18 cellular contexts compared by ENCODE assay signal in genomic region chr4:40934671-40935070, GRCh38.
A peak's percentile ranks its signal among the peaks of the same experiment; 100 is the strongest.
DNase-seq lines count a peak whose midpoint lies in the region; ATAC-seq, FAIRE-seq and TF ChIP-seq lines count a peak whose summit lies in the region.
"Had no signal": no experiment of that assay in that cellular context is flagged by ENCODE, and none has a peak within 500 bp of the region (broad histone marks: within the 10 kb centered on the region; RNA-seq: fewer than 3 reads in every experiment).

No MANE protein-coding gene starts in this region.

- H2BK120ac ChIP-seq in H1 (replicated peaks; ENCODE audit: low read depth, low read length), result no peak overlapping the region

- no peak overlapping the region for H3K18ac ChIP-seq in H1 (ENCODE audit: extremely low read depth, low read length)

- TF ChIP-seq CTCF in H1 (IDR thresholded peaks at IDR 0.05; ENCODE audit: control extremely low read depth in 1 of 3, insufficient read depth in 1 of 3, low read depth in 1 of 3, low read length in 3 of 3) (no peak), mammary epithelial cell (conservative IDR thresholded peaks at IDR 0.05 in 1 of 2, IDR thresholded peaks at IDR 0.05 in 1 of 2; ENCODE audit: extremely low read depth in 1 of 2, insufficient read depth in 1 of 2, low read depth in 1 of 2, low read length in 2 of 2) (no peak), GM10248 (IDR thresholded peaks at IDR 0.05; ENCODE audit: control extremely low read depth, extremely low read depth, low read depth, missing control alignments) (no peak)

- no peak overlapping the region for H4K5ac ChIP-seq in H1 (ENCODE audit: insufficient read length, low read depth, low read length)

- intact Hi-C loops in mammary epithelial cell (cut with micrococcal nuclease) (no loop called here), cardiac septum (cut with DNase I) (loop anchor here (5.0 kb wide), 2 partner anchors 38 to 208 kb away; no protein-coding TSS in a partner anchor)

- H3K56ac ChIP-seq in H1 (replicated peaks; ENCODE audit: insufficient read length, low read depth, low read length), result no peak overlapping the region

- no peak overlapping the region for H2BK15ac ChIP-seq in H1 (ENCODE audit: low read length)

- FAIRE-seq in H1 (lab: Jason Lieb, UNC), result peak; percentile 93
- FAIRE-seq: GM12878 had no signal

- H3K27me3 ChIP-seq in NT2/D1 (ENCODE audit: insufficient read depth, insufficient read length), result no peaks in the 10 kb centered on the region
- H3K27me3 ChIP-seq in H1 (replicated peaks in 1 of 4; ENCODE audit: control insufficient read depth in 3 of 4, extremely low read depth in 1 of 4, insufficient read depth in 3 of 4, low read length in 3 of 4), result no peaks in the 10 kb centered on the region
- no peaks in the 10 kb centered on the region for H3K27me3 ChIP-seq in mammary epithelial cell (ENCODE audit: insufficient read depth, low read length)
- H3K27me3 ChIP-seq: SJSA1 had no signal

- H2AFZ ChIP-seq in H1 (ENCODE audit: low read length) (no peak overlapping the region), mammary epithelial cell (ENCODE audit: low read depth, low read length) (no peak overlapping the region)

- peak overlapping the region; percentile 41 to 60; a peak in 3 of 4 replicates for H3K4me2 ChIP-seq in H1 (ENCODE audit: insufficient read depth in 1 of 2, low read depth in 2 of 2, low read length in 2 of 2)
- no peak overlapping the region for H3K4me2 ChIP-seq in mammary epithelial cell (ENCODE audit: insufficient read depth, low read depth, low read length)

- dilution Hi-C loops in mammary epithelial cell (cut with HindIII; ENCODE audit: low sequenced_read_pairs), result no loop called here

- no peak for TF ChIP-seq POLR2A in H1 (IDR thresholded peaks at IDR 0.05; ENCODE audit: control extremely low read depth in 1 of 2, low read depth in 2 of 2, low read length in 2 of 2)

- no peak overlapping the region for H4K8ac ChIP-seq in H1 (ENCODE audit: extremely low read depth, insufficient read depth, low read length)

- no peak for TF ChIP-seq EP300 in H1 (IDR thresholded peaks at IDR 0.05; ENCODE audit: borderline replicate concordance in 1 of 2, low read depth in 2 of 2, low read length in 2 of 2)

- ATAC-seq in HG02588 (IDR thresholded peaks at IDR 0.05; ENCODE audit: unreplicated experiment), result no peak
- ATAC-seq: GM12878, Right ventricle myocardium inferior had no signal

- H4K20me1 ChIP-seq in H1 (replicated peaks in 1 of 2; ENCODE audit: control insufficient read depth in 1 of 2, insufficient read depth in 2 of 2, low read length in 2 of 2), result no peaks in the 10 kb centered on the region
- H4K20me1 ChIP-seq in mammary epithelial cell (ENCODE audit: insufficient read depth, low read length), result no peaks in the 10 kb centered on the region

- CTCF ChIA-PET in H1 (lab: Charles Lee; ENCODE audit: partially characterized antibody) (interaction anchor here (0.9 to 4.2 kb wide), 3 partner anchors 11 to 42 kb away, joined by 3 to 48 read pairs (median 4); no protein-coding TSS in a partner anchor), mammary epithelial cell (lab: Charles Lee; ENCODE audit: low non-redundant PET) (no interaction called here), GM10248 (lab: Yijun Ruan, JAX) (interaction anchor here (10.1 kb wide), 1 partner anchor 10 kb away, joined by 97 read pairs; no protein-coding TSS in a partner anchor)

- peaks cover 6% of the 10 kb centered on the region for H3K36me3 ChIP-seq in NT2/D1 (ENCODE audit: insufficient read depth, insufficient read length, low read length)
- H3K36me3 ChIP-seq in H1 (ENCODE audit: control insufficient read depth in 2 of 4, insufficient read depth in 4 of 4, low read length in 3 of 4), result no peaks in the 10 kb centered on the region
- H3K36me3 ChIP-seq in mammary epithelial cell (ENCODE audit: insufficient read depth, low read length), result peaks cover 18% of the 10 kb centered on the region
- H3K36me3 ChIP-seq: SJSA1 had no signal

- H2BK12ac ChIP-seq in H1 (ENCODE audit: low read depth, low read length), result no peak overlapping the region

- no TSS peak for BruUV-seq in mammary epithelial cell (replicated peaks; lab: Mats Ljungman, UMichigan)

- DNase-seq in NT2/D1 (ENCODE audit: low read depth, low spot score) (peak; percentile 63), H1 (ENCODE audit: low read depth in 1 of 2, low spot score in 2 of 2) (peak in 1 of 2 experiments; percentile 3), iPS-NIHi7 (ENCODE audit: extremely low spot score) (peak; percentile 36), mammary epithelial cell (no peak), cardiac septum (ENCODE audit: low spot score) (no peak), GM10248 (ENCODE audit: extremely low spot score) (no peak)
- DNase-seq: CD4-positive, CD25-positive, alpha-beta regulatory T cell; EL; Karpas-422; MV-4-11; NCI-H1694 treated with DMSO at 0.1 percent for 48 hours; NCI-H2081 treated with DMSO at 0.1 percent for 48 hours; NCI-H446; NCI-H526 had no signal

- H2BK20ac ChIP-seq in H1 (ENCODE audit: low read length), result no peak overlapping the region

- H3K23me2 ChIP-seq in H1 (ENCODE audit: low read depth, low read length), result no peaks in the 10 kb centered on the region

- no peaks in the 10 kb centered on the region for H3K79me1 ChIP-seq in H1 (ENCODE audit: low read depth, low read length)

- H4K91ac ChIP-seq in H1 (replicated peaks; ENCODE audit: insufficient read length, low read length), result no peak overlapping the region

- TF ChIP-seq RAD21 in H1 (IDR thresholded peaks at IDR 0.05 in 1 of 2, conservative IDR thresholded peaks at IDR 0.05 in 1 of 2; ENCODE audit: low read depth in 2 of 2, low read length in 2 of 2), result no peak

- in situ Hi-C loops in mammary epithelial cell (cut with MboI; ENCODE audit: low sequenced_read_pairs in 2 of 2), result no loop called here

- no peak overlapping the region for H3K14ac ChIP-seq in H1 (ENCODE audit: insufficient read length)

- H3K9ac ChIP-seq in NT2/D1 (ENCODE audit: insufficient read length, low read depth) (no peak overlapping the region), H1 (replicated peaks in 1 of 4; ENCODE audit: extremely low read depth in 1 of 4, low read depth in 3 of 4, low read length in 3 of 4) (no peak overlapping the region), mammary epithelial cell (ENCODE audit: insufficient read depth, low read length) (no peak overlapping the region)

- H2AK5ac ChIP-seq in H1 (ENCODE audit: low read depth, low read length), result no peak overlapping the region

- H3K4me3 ChIP-seq in NT2/D1 (ENCODE audit: insufficient read length, low read depth), result no peak overlapping the region
- peak overlapping the region in 1 of 4 experiments; percentile 22; a peak in 1 of 8 replicates for H3K4me3 ChIP-seq in H1 (ENCODE audit: extremely low read depth in 1 of 4, insufficient read depth in 2 of 4, low read depth in 3 of 4, low read length in 4 of 4)
- no peak overlapping the region for H3K4me3 ChIP-seq in mammary epithelial cell (replicated peaks in 1 of 3; ENCODE audit: insufficient read depth in 1 of 3, low read depth in 2 of 3, low read length in 3 of 3)
- H3K4me3 ChIP-seq: GM12878, SJSA1 had no signal

- H3K4ac ChIP-seq in H1 (replicated peaks; ENCODE audit: insufficient read length, low read depth, low read length), result no peak overlapping the region

- H3K79me2 ChIP-seq in H1 (ENCODE audit: control insufficient read depth in 1 of 2, insufficient read depth in 2 of 2, low read length in 2 of 2) (no peaks in the 10 kb centered on the region), mammary epithelial cell (ENCODE audit: insufficient read depth, low read length) (peaks cover 3% of the 10 kb centered on the region)

- H3K23ac ChIP-seq in H1 (ENCODE audit: insufficient read length), result no peak overlapping the region

- POLR2A ChIA-PET in H1 (lab: Charles Lee; ENCODE audit: partially characterized antibody) (interaction anchor here (1.1 to 1.5 kb wide), 2 partner anchors 12 to 276 kb away, joined by 3 read pairs; no protein-coding TSS in a partner anchor), GM10248 (lab: Yijun Ruan, JAX) (no interaction called here)

- 27% methylated on average over 5 of the region's 5 CpGs; no CpG with 5 or more reads in 1 of the 2 experiments for WGBS in H1 (ENCODE audit: extremely low coverage in 1 of 2, insufficient coverage in 1 of 2, insufficient read length in 1 of 2, insufficient replicate concordance in 2 of 2, low coverage in 1 of 2, low lambda C conversion rate in 2 of 2, missing lambda C conversion rate in 1 of 2), 2 experiments
- 95% methylated on average over 4 of the region's 5 CpGs for WGBS in mammary epithelial cell (ENCODE audit: low coverage, missing lambda C conversion rate)

- H3K9me3 ChIP-seq in NT2/D1 (ENCODE audit: insufficient read depth, low read length), result no peaks in the 10 kb centered on the region
- H3K9me3 ChIP-seq in H1 (ENCODE audit: insufficient read depth in 2 of 2, low read depth in 1 of 2, low read length in 1 of 2), result no peaks in the 10 kb centered on the region
- H3K9me3 ChIP-seq in mammary epithelial cell (replicated peaks; ENCODE audit: insufficient read depth, low read length), result no peaks in the 10 kb centered on the region
- H3K9me3 ChIP-seq: SJSA1 had no signal

- no peak overlapping the region for H2BK5ac ChIP-seq in H1 (ENCODE audit: low read depth, low read length)

- H3K4me1 ChIP-seq in NT2/D1 (ENCODE audit: insufficient read depth, insufficient read length) (no peaks in the 10 kb centered on the region), H1 (replicated peaks in 1 of 4; ENCODE audit: control insufficient read depth in 3 of 4, insufficient read depth in 4 of 4, low read length in 3 of 4) (peaks cover 5 to 16% (median 13%) of the 10 kb centered on the region in 4 experiments; a peak in 5 of 7 replicates), mammary epithelial cell (ENCODE audit: insufficient read depth, low read length) (peaks cover 3% of the 10 kb centered on the region)
- H3K4me1 ChIP-seq: SJSA1 had no signal

- 0 out of 2 replicates have a peak overlapping the region, but pooled peaks have one; percentile 21 for H3K27ac ChIP-seq in H1 (ENCODE audit: low read depth, low read length)
- no peak overlapping the region for H3K27ac ChIP-seq in mammary epithelial cell (ENCODE audit: insufficient read depth, low read depth, low read length)
- H3K27ac ChIP-seq: SJSA1 had no signal

TF ChIP-seq in H1, 55 proteins besides CTCF, POLR2A, EP300 and RAD21:
- TF ChIP-seq SP1 (IDR thresholded peaks at IDR 0.05; ENCODE audit: low read depth, low read length) (no peak), SIX5 (IDR thresholded peaks at IDR 0.05; ENCODE audit: low read depth, low read length) (no peak), FOSL1 (IDR thresholded peaks at IDR 0.05; ENCODE audit: insufficient read depth, low read depth, low read length) (no peak), KDM4A (IDR thresholded peaks at IDR 0.05; ENCODE audit: low read depth, low read length, severe bottlenecking) (no peak), MAFK (IDR thresholded peaks at IDR 0.05; ENCODE audit: low read depth, low read length) (peak; percentile 34; the same call in 1 of the 2 replicates)
TF ChIP-seq in H1: peak in this region for 1.

Comparison
In these comparisons a context has a peak if more than half of its experiments do, and no peak if none do; other contexts are left out.
1. DNase-seq: peak in NT2/D1 (single experiment) and iPS-NIHi7 (single experiment); none in mammary epithelial cell (single experiment), cardiac septum (single experiment) and GM10248 (single experiment).